ENCODE assay signal across 12 cellular contexts in genomic region chr4:69054578-69055200, GRCh38. TPM values are rescaled to one million over a fixed set of nuclear protein-coding genes. Genes with fewer than 3 reads are reported as not detected.
DNase-seq lines count a peak whose midpoint lies in the region; ATAC-seq and FAIRE-seq lines count a peak whose summit lies in the region.
"Had no signal": no experiment of that assay in that cellular context is flagged by ENCODE, and none has a peak within 500 bp of the region (broad histone marks: within the 10 kb centered on the region; RNA-seq: fewer than 3 reads in every experiment).

No MANE protein-coding gene starts in this region.

- H3K79me2 ChIP-seq in trophoblast cell (ENCODE audit: control insufficient read depth, insufficient read depth, low read length, poor library complexity) = peaks cover 2% of the 10 kb centered on the region

- H3K4ac ChIP-seq in trophoblast cell (ENCODE audit: low read depth, low read length) = no peak overlapping the region

- H4K12ac ChIP-seq in trophoblast cell (ENCODE audit: low read depth, low read length) = no peak overlapping the region

- H3K27ac Mint-ChIP-seq in activated T-cell treated with anti-CD3 and anti-CD28 coated beads, Interleukin-2, amount 50 U/mL, for 24 hours = no peak overlapping the region

- H3K79me1 ChIP-seq in trophoblast cell (ENCODE audit: low read length) = no peaks in the 10 kb centered on the region

- H3K9me3 ChIP-seq in trophoblast cell (ENCODE audit: insufficient read depth, low read depth, low read length) = no peaks in the 10 kb centered on the region

- H4K91ac ChIP-seq in trophoblast cell (ENCODE audit: low read depth, low read length) = peak overlapping the region; percentile 24

- H4K8ac ChIP-seq in trophoblast cell (ENCODE audit: low read depth, low read length) = peak overlapping the region; percentile 65

- no peak overlapping the region for H2BK120ac ChIP-seq in trophoblast cell (ENCODE audit: insufficient read depth, low read length, poor library complexity)

- peak overlapping the region; percentile 28 for H2AFZ ChIP-seq in trophoblast cell (ENCODE audit: insufficient read depth, low read length, poor library complexity)

- H3K9me3 Mint-ChIP-seq in activated T-cell treated with anti-CD3 and anti-CD28 coated beads, Interleukin-2, amount 50 U/mL, for 24 hours = no peaks in the 10 kb centered on the region

- no CpG with 5 or more reads among the region's 7 CpGs for WGBS in trophoblast cell (ENCODE audit: extremely low coverage, insufficient coverage, insufficient read length)

- H3K4me1 Mint-ChIP-seq in activated T-cell treated with anti-CD3 and anti-CD28 coated beads, Interleukin-2, amount 50 U/mL, for 24 hours (ENCODE audit: low read depth) = no peaks in the 10 kb centered on the region

- peak; percentile 5 for DNase-seq in HTR-8/SVneo (ENCODE audit: insufficient read length, low spot score)
- peak; percentile 3 for DNase-seq in dermis blood vessel endothelial cell
- no peak for DNase-seq in trophoblast cell
- no peak for DNase-seq in NCI-H526 treated with DMSO at 0.1 percent for 48 hours (lab: John Stamatoyannopoulos, UW)
- no peak for DNase-seq in activated T-cell treated with anti-CD3 and anti-CD28 coated beads, Interleukin-2, amount 50 U/mL, for 24 hours
- no peak for DNase-seq in activated T-cell treated with anti-CD3 and anti-CD28 coated beads, Interleukin-2, amount 50 U/mL, for 48 hours
- DNase-seq: activated CD4-positive, alpha-beta T cell treated with anti-CD3 and anti-CD28 coated beads, Interleukin-2, amount 50 U/mL, for 1 hour; cortex of kidney; NCI-H510A treated with DMSO at 0.1 percent for 48 hours had no signal

- no peak overlapping the region for H3K4me2 ChIP-seq in trophoblast cell (ENCODE audit: low read length)

- H3K27me3 ChIP-seq in trophoblast cell (ENCODE audit: insufficient read depth, low read length) = no peaks in the 10 kb centered on the region

- no peak overlapping the region for H3K27ac ChIP-seq in trophoblast cell (ENCODE audit: low read depth, low read length)

- H2AK5ac ChIP-seq in trophoblast cell (ENCODE audit: low read length) = no peak overlapping the region

- no peak overlapping the region for H3K14ac ChIP-seq in trophoblast cell (ENCODE audit: low read length)

- H3K18ac ChIP-seq in trophoblast cell (ENCODE audit: low read length) = no peak overlapping the region

- no peaks in the 10 kb centered on the region for H3K36me3 Mint-ChIP-seq in activated T-cell treated with anti-CD3 and anti-CD28 coated beads, Interleukin-2, amount 50 U/mL, for 24 hours (ENCODE audit: low read depth)

- no peak overlapping the region for H3K4me3 Mint-ChIP-seq in activated T-cell treated with anti-CD3 and anti-CD28 coated beads, Interleukin-2, amount 50 U/mL, for 24 hours

- ATAC-seq in GM18867 (IDR thresholded peaks at IDR 0.05; ENCODE audit: unreplicated experiment) (peak; percentile 49), GM21737 (IDR thresholded peaks at IDR 0.05; ENCODE audit: unreplicated experiment) (no peak)

- FAIRE-seq in HTR-8/SVneo (lab: Jason Lieb, UNC) = no peak

- no peaks in the 10 kb centered on the region for H3K27me3 Mint-ChIP-seq in activated T-cell treated with anti-CD3 and anti-CD28 coated beads, Interleukin-2, amount 50 U/mL, for 24 hours

- H2BK5ac ChIP-seq in trophoblast cell (ENCODE audit: low read depth, low read length, poor library complexity) = no peak overlapping the region

- H3K36me3 ChIP-seq in trophoblast cell (ENCODE audit: control insufficient read depth in 1 of 2, insufficient read depth in 2 of 2, low read length in 2 of 2) = no peaks in the 10 kb centered on the region

- no peak overlapping the region for H3K9ac ChIP-seq in trophoblast cell (ENCODE audit: low read length)

- no peak overlapping the region for H3K4me3 ChIP-seq in trophoblast cell (ENCODE audit: low read depth, low read length)

- H3K4me1 ChIP-seq in trophoblast cell (ENCODE audit: control insufficient read depth in 1 of 2, insufficient read depth in 2 of 2, low read length in 2 of 2) = peaks cover 4 to 8% of the 10 kb centered on the region in 2 experiments

- no peak overlapping the region for H2BK12ac ChIP-seq in trophoblast cell (ENCODE audit: low read length)

- no peak overlapping the region for H3K23ac ChIP-seq in trophoblast cell (ENCODE audit: low read length)

RNA-seq across cellular contexts. Expression of gene UGT2B7, which starts 41.6 kb away (rescaled TPM):
- 0.09 and 0.34 TPM in 2 replicates for total RNA-seq in dermis blood vessel endothelial cell
- 0.12 and 0.15 TPM in 2 replicates for polyA plus RNA-seq in trophoblast cell (2013)
- total RNA-seq: mononuclear cell had no signal

Comparison
In these comparisons a context has a peak if more than half of its experiments do, and no peak if none do; other contexts are left out.
1. DNase-seq: peak in HTR-8/SVneo (single experiment) and dermis blood vessel endothelial cell (single experiment); none in trophoblast cell (0 of 2), NCI-H526 treated with DMSO at 0.1 percent for 48 hours (single experiment), activated T-cell treated with anti-CD3 and anti-CD28 coated beads, Interleukin-2, amount 50 U/mL, for 24 hours (single experiment) and activated T-cell treated with anti-CD3 and anti-CD28 coated beads, Interleukin-2, amount 50 U/mL, for 48 hours (0 of 2).